Comparison of ENCODE assay signal across 1 cellular context in the genomic region with DNA sequence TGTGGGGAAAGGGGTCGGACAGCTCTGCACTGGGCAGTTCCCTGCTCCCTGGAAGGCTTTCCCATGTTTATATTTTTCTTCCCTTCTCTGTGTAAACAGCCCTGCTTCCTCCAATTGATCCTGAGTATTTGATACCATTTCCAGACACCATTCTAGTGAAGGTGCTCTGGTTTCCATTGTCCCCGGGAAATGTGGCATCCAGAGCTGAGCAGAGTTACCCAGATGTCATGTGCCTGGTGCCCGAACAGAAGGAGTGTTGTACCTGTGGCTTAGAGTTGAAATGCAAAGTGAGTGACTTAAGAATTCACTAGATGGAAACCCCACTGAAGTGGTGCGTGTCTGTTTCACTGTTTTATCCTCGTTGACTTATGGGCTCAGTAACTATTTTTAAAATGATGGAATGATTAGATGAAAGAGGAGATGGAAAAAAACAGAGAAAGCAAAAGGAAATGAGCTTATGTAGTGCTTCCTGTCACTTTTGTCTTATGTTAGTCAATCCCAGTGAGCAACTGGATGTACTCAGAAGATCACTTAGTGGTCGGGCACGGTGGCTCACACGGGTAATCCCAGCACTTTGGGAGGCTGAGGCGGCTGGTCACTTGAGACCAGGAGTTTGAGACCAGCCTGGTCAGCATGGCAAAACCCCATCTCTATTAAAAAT.
TF ChIP-seq lines count a peak whose summit lies in the region.

No MANE protein-coding gene starts in this region.

TF ChIP-seq in SK-N-SH treated with all-trans-retinoic acid at 6 μM for 48 hours, 23 proteins besides CTCF, POLR2A, EP300 and RAD21 (continued from another document):
- TF ChIP-seq, protein P1, sequence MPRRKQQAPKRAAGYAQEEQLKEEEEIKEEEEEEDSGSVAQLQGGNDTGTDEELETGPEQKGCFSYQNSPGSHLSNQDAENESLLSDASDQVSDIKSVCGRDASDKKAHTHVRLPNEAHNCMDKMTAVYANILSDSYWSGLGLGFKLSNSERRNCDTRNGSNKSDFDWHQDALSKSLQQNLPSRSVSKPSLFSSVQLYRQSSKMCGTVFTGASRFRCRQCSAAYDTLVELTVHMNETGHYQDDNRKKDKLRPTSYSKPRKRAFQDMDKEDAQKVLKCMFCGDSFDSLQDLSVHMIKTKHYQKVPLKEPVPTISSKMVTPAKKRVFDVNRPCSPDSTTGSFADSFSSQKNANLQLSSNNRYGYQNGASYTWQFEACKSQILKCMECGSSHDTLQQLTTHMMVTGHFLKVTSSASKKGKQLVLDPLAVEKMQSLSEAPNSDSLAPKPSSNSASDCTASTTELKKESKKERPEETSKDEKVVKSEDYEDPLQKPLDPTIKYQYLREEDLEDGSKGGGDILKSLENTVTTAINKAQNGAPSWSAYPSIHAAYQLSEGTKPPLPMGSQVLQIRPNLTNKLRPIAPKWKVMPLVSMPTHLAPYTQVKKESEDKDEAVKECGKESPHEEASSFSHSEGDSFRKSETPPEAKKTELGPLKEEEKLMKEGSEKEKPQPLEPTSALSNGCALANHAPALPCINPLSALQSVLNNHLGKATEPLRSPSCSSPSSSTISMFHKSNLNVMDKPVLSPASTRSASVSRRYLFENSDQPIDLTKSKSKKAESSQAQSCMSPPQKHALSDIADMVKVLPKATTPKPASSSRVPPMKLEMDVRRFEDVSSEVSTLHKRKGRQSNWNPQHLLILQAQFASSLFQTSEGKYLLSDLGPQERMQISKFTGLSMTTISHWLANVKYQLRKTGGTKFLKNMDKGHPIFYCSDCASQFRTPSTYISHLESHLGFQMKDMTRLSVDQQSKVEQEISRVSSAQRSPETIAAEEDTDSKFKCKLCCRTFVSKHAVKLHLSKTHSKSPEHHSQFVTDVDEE (CRISPR knock-in tag; IDR thresholded peaks at IDR 0.05) = no peak
- no peak for TF ChIP-seq RARB (CRISPR knock-in tag; IDR thresholded peaks at IDR 0.05)
- no peak for TF ChIP-seq CSDC2 (CRISPR knock-in tag; IDR thresholded peaks at IDR 0.05)
- TF ChIP-seq ZNF565 (CRISPR knock-in tag; conservative IDR thresholded peaks at IDR 0.05; ENCODE audit: low read depth) = no peak
- TF ChIP-seq ISL1 (CRISPR knock-in tag; IDR thresholded peaks at IDR 0.05) = no peak
- TF ChIP-seq, protein P2, sequence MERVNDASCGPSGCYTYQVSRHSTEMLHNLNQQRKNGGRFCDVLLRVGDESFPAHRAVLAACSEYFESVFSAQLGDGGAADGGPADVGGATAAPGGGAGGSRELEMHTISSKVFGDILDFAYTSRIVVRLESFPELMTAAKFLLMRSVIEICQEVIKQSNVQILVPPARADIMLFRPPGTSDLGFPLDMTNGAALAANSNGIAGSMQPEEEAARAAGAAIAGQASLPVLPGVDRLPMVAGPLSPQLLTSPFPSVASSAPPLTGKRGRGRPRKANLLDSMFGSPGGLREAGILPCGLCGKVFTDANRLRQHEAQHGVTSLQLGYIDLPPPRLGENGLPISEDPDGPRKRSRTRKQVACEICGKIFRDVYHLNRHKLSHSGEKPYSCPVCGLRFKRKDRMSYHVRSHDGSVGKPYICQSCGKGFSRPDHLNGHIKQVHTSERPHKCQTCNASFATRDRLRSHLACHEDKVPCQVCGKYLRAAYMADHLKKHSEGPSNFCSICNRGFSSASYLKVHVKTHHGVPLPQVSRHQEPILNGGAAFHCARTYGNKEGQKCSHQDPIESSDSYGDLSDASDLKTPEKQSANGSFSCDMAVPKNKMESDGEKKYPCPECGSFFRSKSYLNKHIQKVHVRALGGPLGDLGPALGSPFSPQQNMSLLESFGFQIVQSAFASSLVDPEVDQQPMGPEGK (CRISPR knock-in tag; IDR thresholded peaks at IDR 0.05; ENCODE audit: borderline replicate concordance) = no peak
- no peak for TF ChIP-seq OSR1 (CRISPR knock-in tag; IDR thresholded peaks at IDR 0.05)
